ENCODE assay signal across 22 cellular contexts in the genomic region with DNA sequence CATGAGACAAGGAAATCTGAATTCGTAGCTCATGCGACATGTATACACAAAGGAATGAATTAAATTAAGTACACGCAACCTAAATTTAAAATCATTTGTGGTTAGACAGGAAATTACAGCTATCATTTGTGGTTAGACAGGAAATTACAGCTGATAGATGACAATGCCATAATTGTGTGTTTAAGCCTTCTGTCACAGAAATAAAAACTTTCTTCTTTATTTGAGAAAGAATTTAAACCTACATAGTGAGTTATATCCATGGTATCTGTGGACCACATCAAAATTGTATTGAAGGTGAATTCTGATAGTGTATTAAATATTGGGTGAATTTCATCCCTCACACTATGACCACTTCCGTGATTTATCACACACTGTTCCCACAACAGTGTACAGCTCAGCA.
DNase-seq lines count a peak whose midpoint lies in the region; ATAC-seq and TF ChIP-seq lines count a peak whose summit lies in the region.
"Had no signal": no experiment of that assay in that cellular context is flagged by ENCODE, and none has a peak within 500 bp of the region (broad histone marks: within the 10 kb centered on the region; RNA-seq: fewer than 3 reads in every experiment).

No MANE protein-coding gene starts in this region.

- POLR2A ChIA-PET in activated CD4-positive, alpha-beta memory T cell treated with anti-CD3 and anti-CD28 coated beads, Interleukin-2, amount 10 ng/mL, durations not matched to agents 7 days and 5 days (lab: Charles Lee): no interaction called here

- peaks cover 2% of the 10 kb centered on the region for H3K9me3 Mint-ChIP-seq in activated CD4-positive, alpha-beta memory T cell treated with anti-CD3 and anti-CD28 coated beads, Interleukin-2, amount 10 ng/mL, durations not matched to agents 7 days and 5 days
- H3K9me3 Mint-ChIP-seq in stimulated activated naive CD8-positive, alpha-beta T cell treated with anti-CD3 and anti-CD28 coated beads, Interleukin-15, amount 100 ng/mL, for 72 hours: peaks cover 0 to 5% of the 10 kb centered on the region in 2 donors
- H3K9me3 Mint-ChIP-seq: activated naive CD8-positive, alpha-beta T cell treated with anti-CD3 and anti-CD28 coated beads, Interleukin-2, amount 10 ng/mL, durations not matched to agents 7 days and 5 days had no signal

- no peak overlapping the region for H3K27ac Mint-ChIP-seq in activated CD4-positive, alpha-beta memory T cell treated with anti-CD3 and anti-CD28 coated beads, Interleukin-2, amount 10 ng/mL, durations not matched to agents 7 days and 5 days
- no peak overlapping the region for H3K27ac Mint-ChIP-seq in stimulated activated naive CD8-positive, alpha-beta T cell treated with anti-CD3 and anti-CD28 coated beads, Interleukin-15, amount 100 ng/mL, for 72 hours
- H3K27ac Mint-ChIP-seq: activated naive CD8-positive, alpha-beta T cell treated with anti-CD3 and anti-CD28 coated beads, Interleukin-2, amount 10 ng/mL, durations not matched to agents 7 days and 5 days; activated T-cell treated with anti-CD3 and anti-CD28 coated beads, Interleukin-2, amount 50 U/mL, for 72 hours; nephron; progenitor cell of endocrine pancreas had no signal

- CTCF ChIA-PET in activated CD4-positive, alpha-beta memory T cell treated with anti-CD3 and anti-CD28 coated beads, Interleukin-2, amount 10 ng/mL, durations not matched to agents 7 days and 5 days (lab: Charles Lee): no interaction called here

- DNase-seq in EL (peak; percentile 47), LHCN-M2 (ENCODE audit: low read depth) (peak; percentile 12), foreskin melanocyte (peak; percentile 86), DMS 273 (lab: John Stamatoyannopoulos, UW; ENCODE audit: unreplicated experiment) (no peak)
- no peak for DNase-seq in activated CD4-positive, alpha-beta memory T cell treated with anti-CD3 and anti-CD28 coated beads, Interleukin-2, amount 10 ng/mL, durations not matched to agents 7 days and 5 days
- no peak for DNase-seq in stimulated activated naive CD8-positive, alpha-beta T cell treated with anti-CD3 and anti-CD28 coated beads, Interleukin-15, amount 100 ng/mL, for 72 hours
- DNase-seq: activated naive CD8-positive, alpha-beta T cell treated with anti-CD3 and anti-CD28 coated beads, Interleukin-2, amount 10 ng/mL, durations not matched to agents 7 days and 5 days; activated T-cell treated with anti-CD3 and anti-CD28 coated beads, Interleukin-2, amount 50 U/mL, for 72 hours; dorsolateral prefrontal cortex; glutamatergic neuron; midbrain; MV-4-11; NCI-H2029; NCI-H446 treated with DMSO at 0.1 percent for 48 hours; SHP77 treated with DMSO at 0.1 percent for 48 hours; stimulated activated CD4-positive, alpha-beta T cell treated with anti-CD3 and anti-CD28 coated beads, Interleukin-1b, Interleukin-23, amount 100 ng/mL, for 48 hours; stimulated activated naive CD4-positive, alpha-beta T cell; tibial artery had no signal

- ATAC-seq in SK-N-SH treated with all-trans-retinoic acid at 6 μM for 48 hours: peak; percentile 70
- ATAC-seq in stimulated activated naive CD8-positive, alpha-beta T cell treated with anti-CD3 and anti-CD28 coated beads, Interleukin-15, amount 100 ng/mL, for 72 hours: no peak
- ATAC-seq: activated CD4-positive, CD25-positive, alpha-beta regulatory T cell treated with anti-CD3 and anti-CD28 coated beads, Interleukin-2, amount 50 U/mL, for 24 hours; activated T-cell treated with anti-CD3 and anti-CD28 coated beads, Interleukin-2, amount 50 U/mL, for 72 hours had no signal

- H3K36me3 Mint-ChIP-seq in activated CD4-positive, alpha-beta memory T cell treated with anti-CD3 and anti-CD28 coated beads, Interleukin-2, amount 10 ng/mL, durations not matched to agents 7 days and 5 days (ENCODE audit: low read depth): no peaks in the 10 kb centered on the region
- H3K36me3 Mint-ChIP-seq: activated naive CD8-positive, alpha-beta T cell treated with anti-CD3 and anti-CD28 coated beads, Interleukin-2, amount 10 ng/mL, durations not matched to agents 7 days and 5 days had no signal

- H3K27me3 Mint-ChIP-seq in activated CD4-positive, alpha-beta memory T cell treated with anti-CD3 and anti-CD28 coated beads, Interleukin-2, amount 10 ng/mL, durations not matched to agents 7 days and 5 days: no peaks in the 10 kb centered on the region
- no peaks in the 10 kb centered on the region for H3K27me3 Mint-ChIP-seq in stimulated activated naive CD8-positive, alpha-beta T cell treated with anti-CD3 and anti-CD28 coated beads, Interleukin-15, amount 100 ng/mL, for 72 hours
- H3K27me3 Mint-ChIP-seq: activated naive CD8-positive, alpha-beta T cell treated with anti-CD3 and anti-CD28 coated beads, Interleukin-2, amount 10 ng/mL, durations not matched to agents 7 days and 5 days; progenitor cell of endocrine pancreas had no signal

- H3K4me1 Mint-ChIP-seq in activated CD4-positive, alpha-beta memory T cell treated with anti-CD3 and anti-CD28 coated beads, Interleukin-2, amount 10 ng/mL, durations not matched to agents 7 days and 5 days: no peaks in the 10 kb centered on the region
- no peaks in the 10 kb centered on the region for H3K4me1 Mint-ChIP-seq in stimulated activated naive CD8-positive, alpha-beta T cell treated with anti-CD3 and anti-CD28 coated beads, Interleukin-15, amount 100 ng/mL, for 72 hours
- H3K4me1 Mint-ChIP-seq: activated naive CD8-positive, alpha-beta T cell treated with anti-CD3 and anti-CD28 coated beads, Interleukin-2, amount 10 ng/mL, durations not matched to agents 7 days and 5 days; nephron had no signal

- H3K4me3 Mint-ChIP-seq in activated CD4-positive, alpha-beta memory T cell treated with anti-CD3 and anti-CD28 coated beads, Interleukin-2, amount 10 ng/mL, durations not matched to agents 7 days and 5 days: no peak overlapping the region
- no peak overlapping the region for H3K4me3 Mint-ChIP-seq in stimulated activated naive CD8-positive, alpha-beta T cell treated with anti-CD3 and anti-CD28 coated beads, Interleukin-15, amount 100 ng/mL, for 72 hours
- H3K4me3 Mint-ChIP-seq: activated naive CD8-positive, alpha-beta T cell treated with anti-CD3 and anti-CD28 coated beads, Interleukin-2, amount 10 ng/mL, durations not matched to agents 7 days and 5 days; activated T-cell treated with anti-CD3 and anti-CD28 coated beads, Interleukin-2, amount 50 U/mL, for 72 hours; nephron had no signal

TF ChIP-seq in SK-N-SH treated with all-trans-retinoic acid at 6 μM for 48 hours, 23 proteins besides CTCF, POLR2A, EP300 and RAD21 (continues in another document):
- TF ChIP-seq RARB (CRISPR knock-in tag; IDR thresholded peaks at IDR 0.05): no peak
- TF ChIP-seq ZNF70 (CRISPR knock-in tag; IDR thresholded peaks at IDR 0.05): no peak
- no peak for TF ChIP-seq ZFP30 (CRISPR knock-in tag; IDR thresholded peaks at IDR 0.05)
- TF ChIP-seq GLIS3 (CRISPR knock-in tag; IDR thresholded peaks at IDR 0.05): no peak
- no peak for TF ChIP-seq PPARA (CRISPR knock-in tag; IDR thresholded peaks at IDR 0.05; ENCODE audit: borderline replicate concordance)
- peak; percentile 76; the same call in 1 of the 2 replicates for TF ChIP-seq ZC3H10 (CRISPR knock-in tag; IDR thresholded peaks at IDR 0.05)
- TF ChIP-seq, protein P1, sequence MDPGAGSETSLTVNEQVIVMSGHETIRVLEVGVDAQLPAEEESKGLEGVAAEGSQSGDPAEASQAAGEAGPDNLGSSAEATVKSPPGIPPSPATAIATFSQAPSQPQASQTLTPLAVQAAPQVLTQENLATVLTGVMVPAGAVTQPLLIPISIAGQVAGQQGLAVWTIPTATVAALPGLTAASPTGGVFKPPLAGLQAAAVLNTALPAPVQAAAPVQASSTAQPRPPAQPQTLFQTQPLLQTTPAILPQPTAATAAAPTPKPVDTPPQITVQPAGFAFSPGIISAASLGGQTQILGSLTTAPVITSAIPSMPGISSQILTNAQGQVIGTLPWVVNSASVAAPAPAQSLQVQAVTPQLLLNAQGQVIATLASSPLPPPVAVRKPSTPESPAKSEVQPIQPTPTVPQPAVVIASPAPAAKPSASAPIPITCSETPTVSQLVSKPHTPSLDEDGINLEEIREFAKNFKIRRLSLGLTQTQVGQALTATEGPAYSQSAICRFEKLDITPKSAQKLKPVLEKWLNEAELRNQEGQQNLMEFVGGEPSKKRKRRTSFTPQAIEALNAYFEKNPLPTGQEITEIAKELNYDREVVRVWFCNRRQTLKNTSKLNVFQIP (CRISPR knock-in tag; IDR thresholded peaks at IDR 0.05; ENCODE audit: borderline replicate concordance, low read depth): no peak; the same call in 1 of the 2 replicates
- TF ChIP-seq SNAI2 (CRISPR knock-in tag; IDR thresholded peaks at IDR 0.05): no peak
- no peak for TF ChIP-seq ZFP3 (CRISPR knock-in tag; IDR thresholded peaks at IDR 0.05)
- no peak for TF ChIP-seq OSR1 (CRISPR knock-in tag; IDR thresholded peaks at IDR 0.05)
- no peak for TF ChIP-seq ZNF565 (CRISPR knock-in tag; conservative IDR thresholded peaks at IDR 0.05; ENCODE audit: low read depth)
- TF ChIP-seq, protein P2, sequence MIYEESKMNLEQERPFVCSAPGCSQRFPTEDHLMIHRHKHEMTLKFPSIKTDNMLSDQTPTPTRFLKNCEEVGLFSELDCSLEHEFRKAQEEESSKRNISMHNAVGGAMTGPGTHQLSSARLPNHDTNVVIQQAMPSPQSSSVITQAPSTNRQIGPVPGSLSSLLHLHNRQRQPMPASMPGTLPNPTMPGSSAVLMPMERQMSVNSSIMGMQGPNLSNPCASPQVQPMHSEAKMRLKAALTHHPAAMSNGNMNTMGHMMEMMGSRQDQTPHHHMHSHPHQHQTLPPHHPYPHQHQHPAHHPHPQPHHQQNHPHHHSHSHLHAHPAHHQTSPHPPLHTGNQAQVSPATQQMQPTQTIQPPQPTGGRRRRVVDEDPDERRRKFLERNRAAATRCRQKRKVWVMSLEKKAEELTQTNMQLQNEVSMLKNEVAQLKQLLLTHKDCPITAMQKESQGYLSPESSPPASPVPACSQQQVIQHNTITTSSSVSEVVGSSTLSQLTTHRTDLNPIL (CRISPR knock-in tag; IDR thresholded peaks at IDR 0.05; ENCODE audit: low read depth): no peak
- TF ChIP-seq, protein P3, sequence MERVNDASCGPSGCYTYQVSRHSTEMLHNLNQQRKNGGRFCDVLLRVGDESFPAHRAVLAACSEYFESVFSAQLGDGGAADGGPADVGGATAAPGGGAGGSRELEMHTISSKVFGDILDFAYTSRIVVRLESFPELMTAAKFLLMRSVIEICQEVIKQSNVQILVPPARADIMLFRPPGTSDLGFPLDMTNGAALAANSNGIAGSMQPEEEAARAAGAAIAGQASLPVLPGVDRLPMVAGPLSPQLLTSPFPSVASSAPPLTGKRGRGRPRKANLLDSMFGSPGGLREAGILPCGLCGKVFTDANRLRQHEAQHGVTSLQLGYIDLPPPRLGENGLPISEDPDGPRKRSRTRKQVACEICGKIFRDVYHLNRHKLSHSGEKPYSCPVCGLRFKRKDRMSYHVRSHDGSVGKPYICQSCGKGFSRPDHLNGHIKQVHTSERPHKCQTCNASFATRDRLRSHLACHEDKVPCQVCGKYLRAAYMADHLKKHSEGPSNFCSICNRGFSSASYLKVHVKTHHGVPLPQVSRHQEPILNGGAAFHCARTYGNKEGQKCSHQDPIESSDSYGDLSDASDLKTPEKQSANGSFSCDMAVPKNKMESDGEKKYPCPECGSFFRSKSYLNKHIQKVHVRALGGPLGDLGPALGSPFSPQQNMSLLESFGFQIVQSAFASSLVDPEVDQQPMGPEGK (CRISPR knock-in tag; IDR thresholded peaks at IDR 0.05; ENCODE audit: borderline replicate concordance): peak; percentile 83; the same call in 1 of the 2 replicates

Comparison
In these comparisons a context has a peak if more than half of its experiments do, and no peak if none do; other contexts are left out.
1. DNase-seq: peak in EL (single experiment), LHCN-M2 (single experiment) and foreskin melanocyte (single experiment); none in DMS 273 (single experiment), activated CD4-positive, alpha-beta memory T cell treated with anti-CD3 and anti-CD28 coated beads, Interleukin-2, amount 10 ng/mL, durations not matched to agents 7 days and 5 days (single experiment) and stimulated activated naive CD8-positive, alpha-beta T cell treated with anti-CD3 and anti-CD28 coated beads, Interleukin-15, amount 100 ng/mL, for 72 hours (0 of 2).